14 cellular contexts compared by ENCODE assay signal in genomic region chr9:98066235-98066634, GRCh38. TPM values are rescaled to one million over a fixed set of nuclear protein-coding genes. Genes with fewer than 3 reads are reported as not detected.
DNase-seq lines count a peak whose midpoint lies in the region; ATAC-seq and TF ChIP-seq lines count a peak whose summit lies in the region.
"Had no signal": no experiment of that assay in that cellular context is flagged by ENCODE, and none has a peak within 500 bp of the region (broad histone marks: within the 10 kb centered on the region; RNA-seq: fewer than 3 reads in every experiment).

No MANE protein-coding gene starts in this region.

- no peak for TF ChIP-seq POLR2A in vagina (IDR thresholded peaks at IDR 0.05)

- intact Hi-C loops in left lung (cut with DNase I) (no loop called here), vagina (cut with DNase I) (no loop called here)

- H3K4me1 ChIP-seq in left lung, result peaks cover 0 to 11% of the 10 kb centered on the region in 2 donors
- peaks cover 4 to 5% of the 10 kb centered on the region in 2 experiments for H3K4me1 ChIP-seq in neutrophil (ENCODE audit: control insufficient read depth in 1 of 2, insufficient read depth in 1 of 2, low read depth in 1 of 2, low read length in 1 of 2)
- no peaks in the 10 kb centered on the region for H3K4me1 ChIP-seq in vagina
- H3K4me1 ChIP-seq: A549, BE2C, Caco-2 had no signal

- H3K27me3 ChIP-seq in left lung (no peaks in the 10 kb centered on the region), neutrophil (no peaks in the 10 kb centered on the region), vagina (no peaks in the 10 kb centered on the region)
- H3K27me3 ChIP-seq: BE2C had no signal

- no peaks in the 10 kb centered on the region for H3K9me3 ChIP-seq in left lung
- no peaks in the 10 kb centered on the region for H3K9me3 ChIP-seq in neutrophil
- no peaks in the 10 kb centered on the region for H3K9me3 ChIP-seq in vagina
- H3K9me3 ChIP-seq: A549, BE2C, Caco-2 had no signal

- DNase-seq in NCI-H1436 treated with DMSO at 0.1 percent for 48 hours (lab: John Stamatoyannopoulos, UW) (peak; percentile 75), left lung (peak in 1 of 2 donors; percentile 35), vagina (ENCODE audit: extremely low spot score in 2 of 2) (no peak), MV-4-11 (lab: John Stamatoyannopoulos, UW) (no peak), NCI-H2196 treated with DMSO at 0.1 percent for 48 hours (lab: John Stamatoyannopoulos, UW; ENCODE audit: unreplicated experiment) (no peak)
- DNase-seq: BE2C; Caco-2; CD8-positive, alpha-beta memory T cell; DND-41; GDM1; H7 had no signal

- H3K36me3 ChIP-seq in left lung (peaks cover 0 to 74% of the 10 kb centered on the region in 2 donors), neutrophil (peaks cover 7% of the 10 kb centered on the region), vagina (peaks cover 0 to 27% of the 10 kb centered on the region in 2 donors)

- H3K27ac ChIP-seq in left lung (peak overlapping the region in 1 of 2 donors; percentile 26), neutrophil (peak overlapping the region; percentile 27), vagina (no peak overlapping the region)
- H3K27ac ChIP-seq: A549 had no signal

- no peak overlapping the region for H3K4me3 ChIP-seq in left lung
- H3K4me3 ChIP-seq in neutrophil (ENCODE audit: low read depth in 1 of 2, low read length in 1 of 2), result no peak overlapping the region
- no peak overlapping the region for H3K4me3 ChIP-seq in vagina
- H3K4me3 ChIP-seq: A549 had no signal

- ATAC-seq in left lung, result peak; percentile 86
- no peak for ATAC-seq in HG03469 (IDR thresholded peaks at IDR 0.05; ENCODE audit: unreplicated experiment)
- ATAC-seq: A549 had no signal

- TF ChIP-seq CTCF in left lung (IDR thresholded peaks at IDR 0.05) (no peak), neutrophil (IDR thresholded peaks at IDR 0.05) (no peak), vagina (IDR thresholded peaks at IDR 0.05) (no peak)

RNA-seq across cellular contexts. Expression of gene NANS, which starts 9.7 kb away (rescaled TPM):
- total RNA-seq in left lung (10 to 100 TPM; 51.8 to 72.0 TPM), vagina (41.7 TPM)

RNA-seq across cellular contexts. Expression of gene TRIM14, which starts 52.8 kb away (rescaled TPM):
- 10 to 100 TPM; 26.8 to 37.2 TPM for total RNA-seq in left lung
- total RNA-seq in vagina, result 25.8 TPM
